ENCODE assay signal across 1 cellular context in genomic region chr16:30922420-30922959, GRCh38.
TF ChIP-seq lines count a peak whose summit lies in the region.

No MANE protein-coding gene starts in this region.

TF ChIP-seq in GM23338, 12 proteins besides CTCF, POLR2A, EP300 and RAD21 (continued from another document):
- TF ChIP-seq ETS1 (IDR thresholded peaks at IDR 0.05) (peak; percentile 99), CREB1 (CRISPR knock-in tag; IDR thresholded peaks at IDR 0.05; ENCODE audit: low read depth) (peak; percentile 94), ZNF462 (CRISPR knock-in tag; IDR thresholded peaks at IDR 0.05) (no peak), EZH2 (IDR thresholded peaks at IDR 0.05; ENCODE audit: low read depth, unreplicated experiment) (no peak), ZNF114 (CRISPR knock-in tag; IDR thresholded peaks at IDR 0.05) (peak; percentile 20; the same call in 1 of the 2 replicates)
TF ChIP-seq in GM23338: peak in this region for 3.
